ENCODE assay signal across 28 cellular contexts in genomic region chrX:129099206-129099605, GRCh38.
"Had no signal": no experiment of that assay in that cellular context is flagged by ENCODE, and none has a peak within 500 bp of the region (broad histone marks: within the 10 kb centered on the region; RNA-seq: fewer than 3 reads in every experiment).

No MANE protein-coding gene starts in this region.

- H3K27me3 Mint-ChIP-seq: activated CD4-positive, alpha-beta memory T cell treated with anti-CD3 and anti-CD28 coated beads, Interleukin-2, amount 10 ng/mL, durations not matched to agents 7 days and 5 days; activated CD4-positive, alpha-beta T cell treated with anti-CD3 and anti-CD28 coated beads, Interleukin-2, amount 10 ng/mL, durations not matched to agents 7 days and 5 days; central memory CD8-positive, alpha-beta T cell; dendritic cell treated with granulocyte-macrophage colony-stimulating factor and Interleukin-4, amounts not matched to agents 40 ng/mL and 50 ng/mL, for 4 days had no signal

- H3K4me3 Mint-ChIP-seq: activated CD4-positive, alpha-beta memory T cell treated with anti-CD3 and anti-CD28 coated beads, Interleukin-2, amount 10 ng/mL, durations not matched to agents 7 days and 5 days; activated CD4-positive, alpha-beta T cell treated with anti-CD3 and anti-CD28 coated beads, Interleukin-2, amount 10 ng/mL, durations not matched to agents 7 days and 5 days; activated naive CD8-positive, alpha-beta T cell; activated T-cell treated with anti-CD3 and anti-CD28 coated beads, Interleukin-2, amount 50 U/mL, for 4 hours; activated T-helper 17 cell treated with anti-CD3 and anti-CD28 coated beads, Interleukin-2, amount 50 U/mL, for 72 hours; central memory CD8-positive, alpha-beta T cell; dendritic cell treated with granulocyte-macrophage colony-stimulating factor and Interleukin-4, amounts not matched to agents 40 ng/mL and 50 ng/mL, for 4 days had no signal

- H3K4me3 ChIP-seq: coronary artery, dorsolateral prefrontal cortex, esophagus muscularis mucosa, gastrocnemius medialis had no signal

- H3K27ac Mint-ChIP-seq: activated CD4-positive, alpha-beta memory T cell treated with anti-CD3 and anti-CD28 coated beads, Interleukin-2, amount 10 ng/mL, durations not matched to agents 7 days and 5 days; activated CD4-positive, alpha-beta T cell treated with anti-CD3 and anti-CD28 coated beads, Interleukin-2, amount 10 ng/mL, durations not matched to agents 7 days and 5 days; activated naive CD8-positive, alpha-beta T cell; activated T-helper 17 cell treated with anti-CD3 and anti-CD28 coated beads, Interleukin-2, amount 50 U/mL, for 72 hours; dendritic cell treated with granulocyte-macrophage colony-stimulating factor and Interleukin-4, amounts not matched to agents 40 ng/mL and 50 ng/mL, for 4 days had no signal

- ATAC-seq: activated T-cell treated with anti-CD3 and anti-CD28 coated beads, Interleukin-2, amount 50 U/mL, for 4 hours; activated T-helper 17 cell treated with anti-CD3 and anti-CD28 coated beads, Interleukin-2, amount 50 U/mL, for 72 hours; foreskin keratinocyte; gastrocnemius medialis had no signal

- H3K36me3 ChIP-seq: brain microvascular endothelial cell, esophagus muscularis mucosa, gastrocnemius medialis had no signal

- H3K9me3 ChIP-seq: esophagus muscularis mucosa, gastrocnemius medialis had no signal

- DNase-seq: activated CD4-positive, alpha-beta memory T cell treated with anti-CD3 and anti-CD28 coated beads, Interleukin-2, amount 10 ng/mL, durations not matched to agents 7 days and 5 days; activated CD4-positive, alpha-beta T cell treated with anti-CD3 and anti-CD28 coated beads for 1 hour; activated CD4-positive, alpha-beta T cell treated with anti-CD3 and anti-CD28 coated beads for 4 hours; activated CD4-positive, alpha-beta T cell treated with anti-CD3 and anti-CD28 coated beads, Interleukin-2, amount 10 ng/mL, durations not matched to agents 7 days and 5 days; activated CD4-positive, alpha-beta T cell treated with anti-CD3 and anti-CD28 coated beads, Interleukin-2, amount 50 U/mL, for 4 hours; activated CD8-positive, alpha-beta memory T cell treated with anti-CD3 and anti-CD28 coated beads for 24 hours; activated effector memory CD4-positive, alpha-beta T cell treated with Interleukin-2 at 50 U/mL for 16 hours; activated gamma-delta T cell treated with Interleukin-2 at 50 U/mL for 16 hours; activated naive CD4-positive, alpha-beta T cell treated with anti-CD3 and anti-CD28 coated beads, Interleukin-2, amount 50 U/mL, for 16 hours; activated naive CD4-positive, alpha-beta T cell treated with Interleukin-2 at 50 U/mL for 16 hours; activated T-cell treated with anti-CD3 and anti-CD28 coated beads, Interleukin-2, amount 50 U/mL, for 4 hours; amniotic stem cell; anterior cingulate cortex; brain microvascular endothelial cell; dorsolateral prefrontal cortex; effector memory CD4-positive, alpha-beta T cell; erythroblast; foreskin keratinocyte; gastrocnemius medialis; glutamatergic neuron; T-helper 2 cell had no signal

- H3K27me3 ChIP-seq: brain microvascular endothelial cell, esophagus muscularis mucosa, foreskin keratinocyte, gastrocnemius medialis had no signal

- H3K27ac ChIP-seq: brain microvascular endothelial cell, coronary artery, dorsolateral prefrontal cortex, esophagus muscularis mucosa, foreskin keratinocyte, gastrocnemius medialis had no signal

- H3K9me3 Mint-ChIP-seq: activated CD4-positive, alpha-beta memory T cell treated with anti-CD3 and anti-CD28 coated beads, Interleukin-2, amount 10 ng/mL, durations not matched to agents 7 days and 5 days; activated CD4-positive, alpha-beta T cell treated with anti-CD3 and anti-CD28 coated beads, Interleukin-2, amount 10 ng/mL, durations not matched to agents 7 days and 5 days; activated T-cell treated with anti-CD3 and anti-CD28 coated beads, Interleukin-2, amount 50 U/mL, for 4 hours; activated T-helper 17 cell treated with anti-CD3 and anti-CD28 coated beads, Interleukin-2, amount 50 U/mL, for 72 hours; central memory CD8-positive, alpha-beta T cell; dendritic cell treated with granulocyte-macrophage colony-stimulating factor and Interleukin-4, amounts not matched to agents 40 ng/mL and 50 ng/mL, for 4 days had no signal

- H3K4me1 ChIP-seq: esophagus muscularis mucosa, foreskin keratinocyte, gastrocnemius medialis had no signal

- H3K4me1 Mint-ChIP-seq: activated CD4-positive, alpha-beta memory T cell treated with anti-CD3 and anti-CD28 coated beads, Interleukin-2, amount 10 ng/mL, durations not matched to agents 7 days and 5 days; activated CD4-positive, alpha-beta T cell treated with anti-CD3 and anti-CD28 coated beads, Interleukin-2, amount 10 ng/mL, durations not matched to agents 7 days and 5 days; activated T-helper 17 cell treated with anti-CD3 and anti-CD28 coated beads, Interleukin-2, amount 50 U/mL, for 72 hours; central memory CD8-positive, alpha-beta T cell had no signal

- FAIRE-seq: bronchial epithelial cell had no signal

- H3K36me3 Mint-ChIP-seq: activated naive CD8-positive, alpha-beta T cell had no signal
